ENCODE assay signal across 1 cellular context in genomic region chr16:63613701-63614100, GRCh38.
TF ChIP-seq lines count a peak whose summit lies in the region.

No MANE protein-coding gene starts in this region.

TF ChIP-seq in endothelial cell of umbilical vein, 7 proteins besides CTCF, POLR2A, EP300 and RAD21 (continued from another document):
- TF ChIP-seq MAX (IDR thresholded peaks at IDR 0.05; ENCODE audit: insufficient read depth, insufficient read length) (no peak), GATA2 (IDR thresholded peaks at IDR 0.05; ENCODE audit: insufficient read depth, insufficient read length, low read depth, low read length) (no peak), EZH2 (IDR thresholded peaks at IDR 0.05; ENCODE audit: borderline replicate concordance, low read depth, low read length, severe bottlenecking) (no peak)
